In genomic region chr2:21011453-21011852, GRCh38 we compare ENCODE assay signal across 26 cellular contexts. TPM values are rescaled to one million over a fixed set of nuclear protein-coding genes. Genes with fewer than 3 reads are reported as not detected.
DNase-seq lines count a peak whose midpoint lies in the region; ATAC-seq, FAIRE-seq and TF ChIP-seq lines count a peak whose summit lies in the region.
"Had no signal": no experiment of that assay in that cellular context is flagged by ENCODE, and none has a peak within 500 bp of the region (broad histone marks: within the 10 kb centered on the region; RNA-seq: fewer than 3 reads in every experiment).

No MANE protein-coding gene starts in this region.

- FAIRE-seq in HepG2 (lab: Jason Lieb, UNC), result no peak
- peak; percentile 9 for FAIRE-seq in urothelium cell line (lab: Jason Lieb, UNC)
- FAIRE-seq: A549, D721Med, GM12878, GM19239, H1 had no signal

- H3K79me2 ChIP-seq in HepG2 (ENCODE audit: insufficient read depth, low read length), result peaks cover 10% of the 10 kb centered on the region

- DNase-seq in HepG2 (ENCODE audit: low spot score), result no peak
- no peak for DNase-seq in right lobe of liver
- DNase-seq in left kidney (ENCODE audit: low read depth, low spot score), result peak; percentile 45
- no peak for DNase-seq in urothelium cell line (ENCODE audit: low spot score)
- DNase-seq in activated CD4-positive, alpha-beta memory T cell treated with anti-CD3 and anti-CD28 coated beads for 36 hours, result no peak
- DNase-seq in activated naive CD4-positive, alpha-beta T cell treated with anti-CD3 and anti-CD28 coated beads for 36 hours, result no peak
- DNase-seq: 8988T; ACHN; AML-193; BE2C; CD4-positive, alpha-beta T cell; CD8-positive, alpha-beta memory T cell; DMS 273 treated with DMSO at 0.1 percent for 48 hours; DMS79; EL; GDM1; GM23248; H7; HCEC 1CT had no signal

- H3K4me1 ChIP-seq in HepG2 (ENCODE audit: insufficient read depth, low read length) (peaks cover 30% of the 10 kb centered on the region), right lobe of liver (peaks cover 0 to 10% (median 0%) of the 10 kb centered on the region in 4 donors)
- H3K4me1 ChIP-seq: A549; BE2C; BLaER1 treated with 17β-estradiol and CSF1 and Interleukin-3, amounts not matched to agents 10 nM and 100 nM had no signal

- no peaks in the 10 kb centered on the region for H3K36me3 Mint-ChIP-seq in activated CD4-positive, alpha-beta memory T cell treated with anti-CD3 and anti-CD28 coated beads for 36 hours
- no peaks in the 10 kb centered on the region for H3K36me3 Mint-ChIP-seq in activated naive CD4-positive, alpha-beta T cell treated with anti-CD3 and anti-CD28 coated beads for 36 hours (ENCODE audit: low read depth)
- H3K36me3 Mint-ChIP-seq: CD14-positive monocyte; CD8-positive, alpha-beta memory T cell had no signal

- H3K27ac Mint-ChIP-seq in activated CD4-positive, alpha-beta memory T cell treated with anti-CD3 and anti-CD28 coated beads for 36 hours, result no peak overlapping the region
- H3K27ac Mint-ChIP-seq in activated naive CD4-positive, alpha-beta T cell treated with anti-CD3 and anti-CD28 coated beads for 36 hours, result no peak overlapping the region
- H3K27ac Mint-ChIP-seq: CD14-positive monocyte; CD4-positive, alpha-beta T cell had no signal

- H3K4me1 Mint-ChIP-seq in activated CD4-positive, alpha-beta memory T cell treated with anti-CD3 and anti-CD28 coated beads for 36 hours (ENCODE audit: low read depth), result no peaks in the 10 kb centered on the region
- H3K4me1 Mint-ChIP-seq in activated naive CD4-positive, alpha-beta T cell treated with anti-CD3 and anti-CD28 coated beads for 36 hours (ENCODE audit: low read depth), result no peaks in the 10 kb centered on the region
- H3K4me1 Mint-ChIP-seq: CD14-positive monocyte; CD8-positive, alpha-beta memory T cell had no signal

- H3K4me2 ChIP-seq in HepG2 (ENCODE audit: low read depth, low read length), result no peak overlapping the region
- H3K4me2 ChIP-seq: A549; BLaER1 treated with 17β-estradiol and CSF1 and Interleukin-3, amounts not matched to agents 10 nM and 100 nM had no signal

- intact Hi-C loops in HepG2 (cut with micrococcal nuclease; ENCODE audit: unreplicated experiment), result no loop called here
- intact Hi-C loops in right lobe of liver (cut with DNase I), result no loop called here
- intact Hi-C loops in activated CD4-positive, alpha-beta memory T cell treated with anti-CD3 and anti-CD28 coated beads for 36 hours (cut with micrococcal nuclease), result no loop called here
- intact Hi-C loops in activated naive CD4-positive, alpha-beta T cell treated with anti-CD3 and anti-CD28 coated beads for 36 hours (cut with micrococcal nuclease), result no loop called here

- H3K36me3 ChIP-seq in HepG2 (replicated peaks in 1 of 2; ENCODE audit: control insufficient read depth in 1 of 2, insufficient read depth in 2 of 2, low read length in 2 of 2) (peaks cover 62 to 99% of the 10 kb centered on the region in 2 experiments), right lobe of liver (peaks cover 0 to 99% (median 65%) of the 10 kb centered on the region in 4 donors)
- H3K36me3 ChIP-seq: BE2C; BLaER1 treated with 17β-estradiol and CSF1 and Interleukin-3, amounts not matched to agents 10 nM and 100 nM had no signal

- CTCF ChIA-PET in HepG2 (lab: Yijun Ruan, JAX; ENCODE audit: low intra/inter-chr PET ratio, low total read pairs), result no interaction called here
- CTCF ChIA-PET in activated CD4-positive, alpha-beta memory T cell treated with anti-CD3 and anti-CD28 coated beads for 36 hours (lab: Charles Lee), result no interaction called here
- CTCF ChIA-PET in activated naive CD4-positive, alpha-beta T cell treated with anti-CD3 and anti-CD28 coated beads for 36 hours (lab: Charles Lee), result no interaction called here

- H2AFZ ChIP-seq in HepG2 (ENCODE audit: low read length), result no peak overlapping the region
- H2AFZ ChIP-seq: GM23248 had no signal

- ATAC-seq in HepG2, result peak; percentile 0; the same call in 1 of the 3 replicates
- no peak for ATAC-seq in right lobe of liver
- ATAC-seq: A549, GM12878 had no signal

- no peak overlapping the region for H3K9ac ChIP-seq in HepG2 (ENCODE audit: insufficient read depth, low read depth, low read length)
- H3K9ac ChIP-seq: BLaER1 treated with 17β-estradiol and CSF1 and Interleukin-3, amounts not matched to agents 10 nM and 100 nM; GM23248 had no signal

- H3K9me3 ChIP-seq in HepG2 (ENCODE audit: low read length) (no peaks in the 10 kb centered on the region; the same call in 1 of the 2 replicates), right lobe of liver (no peaks in the 10 kb centered on the region)
- H3K9me3 ChIP-seq: A549; BE2C; BLaER1 treated with 17β-estradiol and CSF1 and Interleukin-3, amounts not matched to agents 10 nM and 100 nM had no signal

- H3K27ac ChIP-seq in HepG2 (ENCODE audit: extremely low read length, insufficient read depth, low read length) (no peak overlapping the region), right lobe of liver (no peak overlapping the region)
- H3K27ac ChIP-seq: A549; BLaER1 treated with 17β-estradiol and CSF1 and Interleukin-3, amounts not matched to agents 10 nM and 100 nM; GM23248 had no signal

- BruUV-seq in HepG2 (replicated peaks; lab: Mats Ljungman, UMichigan), result no TSS peak

- no peak for TF ChIP-seq RAD21 in HepG2 (CRISPR knock-in tag; IDR thresholded peaks at IDR 0.05)

- H3K27me3 ChIP-seq in HepG2 (ENCODE audit: control insufficient read depth in 1 of 2, insufficient read depth in 2 of 2, low read length in 2 of 2) (no peaks in the 10 kb centered on the region), right lobe of liver (no peaks in the 10 kb centered on the region)
- H3K27me3 ChIP-seq: BE2C; BLaER1 treated with 17β-estradiol and CSF1 and Interleukin-3, amounts not matched to agents 10 nM and 100 nM had no signal

- peak in 1 of 2 experiments; percentile 28; a peak in 2 of 4 replicates for TF ChIP-seq POLR2A in HepG2 (IDR thresholded peaks at IDR 0.05; ENCODE audit: insufficient read depth in 1 of 2, low read depth in 2 of 2, low read length in 2 of 2)
- TF ChIP-seq POLR2A in right lobe of liver (IDR thresholded peaks at IDR 0.05), result no peak

- H3K4me3 ChIP-seq in HepG2 (replicated peaks in 1 of 3; ENCODE audit: insufficient read depth in 1 of 3, low read depth in 2 of 3, low read length in 3 of 3) (no peak overlapping the region), right lobe of liver (no peak overlapping the region)
- H3K4me3 ChIP-seq: A549; BLaER1 treated with 17β-estradiol and CSF1 and Interleukin-3, amounts not matched to agents 10 nM and 100 nM; GM12878; GM23248 had no signal

- TF ChIP-seq CTCF in HepG2 (CRISPR knock-in tag; IDR thresholded peaks at IDR 0.05) (no peak), right lobe of liver (IDR thresholded peaks at IDR 0.05) (no peak)

- peaks cover 100% of the 10 kb centered on the region for H4K20me1 ChIP-seq in HepG2 (ENCODE audit: insufficient read depth, low read length)
- H4K20me1 ChIP-seq: BLaER1 treated with 17β-estradiol and CSF1 and Interleukin-3, amounts not matched to agents 10 nM and 100 nM had no signal

- no peak overlapping the region for H3K4me3 Mint-ChIP-seq in activated CD4-positive, alpha-beta memory T cell treated with anti-CD3 and anti-CD28 coated beads for 36 hours
- H3K4me3 Mint-ChIP-seq in activated naive CD4-positive, alpha-beta T cell treated with anti-CD3 and anti-CD28 coated beads for 36 hours, result no peak overlapping the region
- H3K4me3 Mint-ChIP-seq: CD14-positive monocyte; CD4-positive, alpha-beta T cell; CD8-positive, alpha-beta memory T cell had no signal

- H3K27me3 Mint-ChIP-seq in activated CD4-positive, alpha-beta memory T cell treated with anti-CD3 and anti-CD28 coated beads for 36 hours, result peaks cover 12% of the 10 kb centered on the region
- peaks cover 11% of the 10 kb centered on the region for H3K27me3 Mint-ChIP-seq in activated naive CD4-positive, alpha-beta T cell treated with anti-CD3 and anti-CD28 coated beads for 36 hours (ENCODE audit: low read depth)

- no peaks in the 10 kb centered on the region for H3K9me3 Mint-ChIP-seq in activated CD4-positive, alpha-beta memory T cell treated with anti-CD3 and anti-CD28 coated beads for 36 hours
- no peaks in the 10 kb centered on the region for H3K9me3 Mint-ChIP-seq in activated naive CD4-positive, alpha-beta T cell treated with anti-CD3 and anti-CD28 coated beads for 36 hours
- H3K9me3 Mint-ChIP-seq: CD4-positive, alpha-beta T cell; CD8-positive, alpha-beta memory T cell had no signal

- WGBS in HepG2 (ENCODE audit: low lambda C conversion rate), result 100% methylated on average over 3 of the region's 3 CpGs
- WGBS in right lobe of liver (ENCODE audit: insufficient coverage, low coverage, low lambda C conversion rate, missing lambda C conversion rate), result 69% methylated on average over 2 of the region's 3 CpGs

- in situ Hi-C loops in HepG2 (cut with HindIII; ENCODE audit: extremely low pct_ligation_motif_present, low pct_unique_long_range_greater_than_20kb), result no loop called here

- POLR2A ChIA-PET in HepG2 (lab: Yijun Ruan, JAX), result interaction anchor here (0.7 to 13.6 kb wide), 8 partner anchors 8 to 87 kb away, joined by 3 to 119 read pairs (median 5); no protein-coding TSS in a partner anchor
- POLR2A ChIA-PET in activated CD4-positive, alpha-beta memory T cell treated with anti-CD3 and anti-CD28 coated beads for 36 hours (lab: Charles Lee), result no interaction called here

- TF ChIP-seq EP300 in HepG2 (IDR thresholded peaks at IDR 0.05; ENCODE audit: low read depth in 2 of 2, low read length in 2 of 2) (no peak), HepG2 (CRISPR knock-in tag; IDR thresholded peaks at IDR 0.05; ENCODE audit: borderline replicate concordance) (no peak)

RNA-seq across cellular contexts. Expression of gene APOB, which starts 32.4 kb away (rescaled TPM):
- total RNA-seq in HepG2 (2016; rRNA removed; fragmentation: Illumina TruSeq; extraction: Trizol), result 2,017 and 2,515 TPM in 2 replicates
- total RNA-seq in HepG2 (2016; cell fraction: cytosol; rRNA removed; fragmentation: Illumina TruSeq; extraction: Trizol; ENCODE audit: low read depth), result 102 and 113 TPM in 2 replicates
- total RNA-seq in HepG2 (2016; cell fraction: insoluble cytoplasmic fraction; rRNA removed; fragmentation: Illumina TruSeq; extraction: Trizol), result 1,811 and 2,334 TPM in 2 replicates
- 341 and 391 TPM in 2 replicates for total RNA-seq in HepG2 (2016; cell fraction: membrane; rRNA removed; fragmentation: Illumina TruSeq; extraction: Trizol)
- total RNA-seq in HepG2 (2016; cell fraction: nucleus; rRNA removed; fragmentation: Illumina TruSeq; extraction: Trizol), result 3,623 and 4,305 TPM in 2 replicates
- 1,226 and 1,569 TPM in 2 replicates for polyA plus RNA-seq in HepG2 (2011; rRNA removed)
- 779 and 1,118 TPM in 2 replicates for polyA plus RNA-seq in HepG2 (2011; cell fraction: cytosol; rRNA removed)
- polyA plus RNA-seq in HepG2 (2011; cell fraction: nucleus; rRNA removed), result 609 and 698 TPM in 2 replicates
- 1,387 and 2,007 TPM in 2 replicates for polyA plus RNA-seq in HepG2 (2012)
- 27.1 and 29.9 TPM in 2 replicates for polyA plus RNA-seq in HepG2 (2016; cell fraction: cytosol; fragmentation: Illumina TruSeq; extraction: Trizol; ENCODE audit: low read depth)
- 658 and 677 TPM in 2 replicates for polyA plus RNA-seq in HepG2 (2016; cell fraction: insoluble cytoplasmic fraction; fragmentation: Illumina TruSeq; extraction: Trizol; ENCODE audit: low read depth)
- 39.5 and 51.6 TPM in 2 replicates for polyA plus RNA-seq in HepG2 (2016; cell fraction: membrane; fragmentation: Illumina TruSeq; extraction: Trizol; ENCODE audit: low read depth)
- 1,507 and 1,591 TPM in 2 replicates for polyA plus RNA-seq in HepG2 (2016; cell fraction: nucleus; fragmentation: Illumina TruSeq; extraction: Trizol; ENCODE audit: insufficient read depth, low read depth)
- 3.3 and 5,189 TPM in 2 replicates for polyA minus RNA-seq in HepG2 (2011; rRNA and poly(A)+ RNA removed; ENCODE audit: low replicate concordance)
- polyA minus RNA-seq in HepG2 (2011; cell fraction: cytosol; rRNA and poly(A)+ RNA removed), result 4,783 and 5,517 TPM in 2 replicates
- polyA minus RNA-seq in HepG2 (2011; cell fraction: nucleus; rRNA and poly(A)+ RNA removed), result 3,357 and 4,547 TPM in 2 replicates
- 1,000 to 10,000 TPM; 2,615 to 3,271 (median 2,774) TPM for total RNA-seq in right lobe of liver
- not detected for total RNA-seq in activated CD4-positive, alpha-beta memory T cell treated with anti-CD3 and anti-CD28 coated beads for 36 hours
- not detected for total RNA-seq in activated naive CD4-positive, alpha-beta T cell treated with anti-CD3 and anti-CD28 coated beads for 36 hours
- total RNA-seq: CD4-positive, alpha-beta T cell; CD8-positive, alpha-beta memory T cell; GM23248 had no signal
- polyA plus RNA-seq: CD8-positive, alpha-beta memory T cell; GM12878; GM23248 had no signal

Comparison
In these comparisons a context has a peak if more than half of its experiments do, and no peak if none do; other contexts are left out.
1. RNA of gene APOB, which starts 32.4 kb away (total RNA-seq): 2,615 to 3,271 TPM in right lobe of liver and 102 to 4,305 TPM in HepG2; not detected in activated CD4-positive, alpha-beta memory T cell treated with anti-CD3 and anti-CD28 coated beads for 36 hours and not detected in activated naive CD4-positive, alpha-beta T cell treated with anti-CD3 and anti-CD28 coated beads for 36 hours; every median in the first group is over 100 times any median in the second.